Comparison of ENCODE assay signal across 8 cellular contexts in genomic region chr12:93378373-93379310, GRCh38. TPM values are rescaled to one million over a fixed set of nuclear protein-coding genes. Genes with fewer than 3 reads are reported as not detected.
DNase-seq lines count a peak whose midpoint lies in the region; ATAC-seq, FAIRE-seq and TF ChIP-seq lines count a peak whose summit lies in the region.

No MANE protein-coding gene starts in this region.

- peak; percentile 42 for ATAC-seq in HG02759 (IDR thresholded peaks at IDR 0.05; ENCODE audit: unreplicated experiment)

- FAIRE-seq in bronchial epithelial cell (lab: Jason Lieb, UNC) = no peak

- no peaks in the 10 kb centered on the region for H3K9me3 ChIP-seq in WERI-Rb-1 (ENCODE audit: severe bottlenecking)

- no peak for TF ChIP-seq CTCF in WERI-Rb-1 (IDR thresholded peaks at IDR 0.05; ENCODE audit: low read depth, low read length)
- no peak for TF ChIP-seq CTCF in bronchial epithelial cell (IDR thresholded peaks at IDR 0.05; ENCODE audit: insufficient read depth, low read length, severe bottlenecking)

- H3K36me3 ChIP-seq in WERI-Rb-1 = peaks cover 8% of the 10 kb centered on the region
- no peaks in the 10 kb centered on the region for H3K36me3 ChIP-seq in bronchial epithelial cell (ENCODE audit: control insufficient read depth, insufficient read depth, low read length)

- H3K27me3 ChIP-seq in WERI-Rb-1 (ENCODE audit: insufficient read depth, low read depth, severe bottlenecking) (no peaks in the 10 kb centered on the region), bronchial epithelial cell (ENCODE audit: control insufficient read depth, insufficient read depth, low read length) (no peaks in the 10 kb centered on the region)

- H3K27ac ChIP-seq in WERI-Rb-1 = peak overlapping the region; percentile 88

- DNase-seq in NCI-H1694 treated with DMSO at 0.1 percent for 48 hours (lab: John Stamatoyannopoulos, UW) (peak; percentile 41), NCI-H1694 (lab: John Stamatoyannopoulos, UW) (no peak), NCI-H146 treated with DMSO at 0.1 percent for 48 hours (lab: John Stamatoyannopoulos, UW; ENCODE audit: unreplicated experiment) (peak; percentile 37), WERI-Rb-1 (peak; percentile 26), bronchial epithelial cell (ENCODE audit: low read depth) (peak; percentile 54), kidney glomerular epithelial cell (lab: John Stamatoyannopoulos, UW) (peak; percentile 57)
- DNase-seq in stimulated activated CD4-positive, alpha-beta T cell treated with anti-CD3 and anti-CD28 coated beads, Interleukin-1b, Interleukin-23, amount 100 ng/mL, for 48 hours = peak; percentile 68

- H3K4me3 ChIP-seq in WERI-Rb-1 (ENCODE audit: low read depth, low read length) (peak overlapping the region; percentile 94), bronchial epithelial cell (ENCODE audit: low read depth, low read length) (peak overlapping the region; percentile 87)

RNA-seq across cellular contexts. Expression of gene NUDT4, which starts 0.9 kb away (rescaled TPM):
- total RNA-seq in bronchial epithelial cell = 34.2 and 49.4 TPM in 2 replicates
